ENCODE assay signal across 1 cellular context in the genomic region with DNA sequence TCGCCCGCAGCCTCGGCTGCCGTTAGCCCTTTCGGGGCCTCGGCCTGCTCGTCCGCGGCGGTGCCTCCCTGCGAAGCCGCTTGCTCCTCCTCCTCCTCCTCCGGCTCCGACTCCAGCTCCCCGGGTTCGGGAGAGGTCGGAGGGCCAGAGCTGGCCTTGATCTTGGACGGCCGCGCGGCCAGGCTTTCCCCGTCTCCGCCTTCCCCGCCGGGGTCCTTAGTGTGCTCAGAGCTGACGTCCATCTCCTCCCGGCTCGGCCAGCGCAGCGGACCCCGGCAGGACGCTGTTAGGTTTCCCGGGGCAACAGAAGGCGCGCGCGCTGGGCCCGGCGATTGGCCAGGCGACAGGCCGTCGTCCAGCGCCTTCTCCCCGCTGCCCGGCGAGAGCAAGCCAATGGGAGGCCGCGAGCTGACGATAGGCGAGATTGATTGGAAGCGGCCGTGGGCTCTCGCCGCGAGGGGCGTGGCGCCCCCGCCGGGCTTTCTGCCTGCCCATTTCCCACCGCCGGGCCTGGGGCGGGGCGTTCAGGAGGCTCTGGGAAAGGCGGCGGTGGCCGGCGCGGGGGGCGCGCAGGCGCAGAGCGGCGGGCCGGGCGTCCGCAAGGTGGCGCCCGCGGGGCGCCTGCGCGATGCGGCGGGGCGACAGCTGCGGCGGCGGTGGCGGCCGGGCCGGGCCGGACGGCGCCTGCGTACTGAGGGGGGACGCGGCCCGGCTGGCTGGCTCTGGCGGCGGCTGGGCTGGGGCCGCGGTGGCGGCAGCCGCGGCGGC.
TF ChIP-seq lines count a peak whose summit lies in the region.

A gene with protein sequence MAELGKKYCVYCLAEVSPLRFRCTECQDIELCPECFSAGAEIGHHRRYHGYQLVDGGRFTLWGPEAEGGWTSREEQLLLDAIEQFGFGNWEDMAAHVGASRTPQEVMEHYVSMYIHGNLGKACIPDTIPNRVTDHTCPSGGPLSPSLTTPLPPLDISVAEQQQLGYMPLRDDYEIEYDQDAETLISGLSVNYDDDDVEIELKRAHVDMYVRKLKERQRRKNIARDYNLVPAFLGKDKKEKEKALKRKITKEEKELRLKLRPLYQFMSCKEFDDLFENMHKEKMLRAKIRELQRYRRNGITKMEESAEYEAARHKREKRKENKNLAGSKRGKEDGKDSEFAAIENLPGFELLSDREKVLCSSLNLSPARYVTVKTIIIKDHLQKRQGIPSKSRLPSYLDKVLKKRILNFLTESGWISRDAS (plus strand): TSS at position 676 of the 768 bp plus-strand sequence. CDS start 208 bp downstream, outside the sequence.

TF ChIP-seq in HepG2, 621 proteins besides CTCF, POLR2A, EP300 and RAD21 (continued from another document and continues in another):
- TF ChIP-seq, protein P1, sequence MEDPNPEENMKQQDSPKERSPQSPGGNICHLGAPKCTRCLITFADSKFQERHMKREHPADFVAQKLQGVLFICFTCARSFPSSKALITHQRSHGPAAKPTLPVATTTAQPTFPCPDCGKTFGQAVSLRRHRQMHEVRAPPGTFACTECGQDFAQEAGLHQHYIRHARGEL (CRISPR knock-in tag; IDR thresholded peaks at IDR 0.05) = no peak
- TF ChIP-seq ELF4 (CRISPR knock-in tag; IDR thresholded peaks at IDR 0.05; ENCODE audit: borderline replicate concordance) (no peak), ZNF792 (CRISPR knock-in tag; IDR thresholded peaks at IDR 0.05) (no peak), PLSCR1 (CRISPR knock-in tag; IDR thresholded peaks at IDR 0.05; ENCODE audit: borderline replicate concordance) (no peak), DR1 (CRISPR knock-in tag; IDR thresholded peaks at IDR 0.05) (no peak; the same call in 1 of the 2 replicates), ZNF740 (CRISPR knock-in tag; IDR thresholded peaks at IDR 0.05) (no peak), ZFAT (CRISPR knock-in tag; conservative IDR thresholded peaks at IDR 0.05) (no peak), KLF16 (CRISPR knock-in tag; IDR thresholded peaks at IDR 0.05) (0 out of 4 replicates have a peak, but pooled peaks of 1 of the 2 experiments have one; percentile 21), ZBTB26 (CRISPR knock-in tag; IDR thresholded peaks at IDR 0.05; ENCODE audit: borderline replicate concordance) (no peak), ZNF841 (CRISPR knock-in tag; IDR thresholded peaks at IDR 0.05; ENCODE audit: borderline replicate concordance) (no peak), ZNF446 (CRISPR knock-in tag; IDR thresholded peaks at IDR 0.05) (peak; percentile 68; the same call in 1 of the 2 replicates), CENPT (CRISPR knock-in tag; IDR thresholded peaks at IDR 0.05; ENCODE audit: low read depth) (no peak), FOXK1 (CRISPR knock-in tag; IDR thresholded peaks at IDR 0.05; ENCODE audit: borderline replicate concordance, low read depth) (no peak), PHF8 (CRISPR knock-in tag; IDR thresholded peaks at IDR 0.05) (peak; percentile 48; the same call in 1 of the 2 replicates), ZNF674 (CRISPR knock-in tag; IDR thresholded peaks at IDR 0.05; ENCODE audit: low read depth) (no peak), ARID4A (CRISPR knock-in tag; IDR thresholded peaks at IDR 0.05; ENCODE audit: borderline replicate concordance) (peak; percentile 99), ZSCAN20 (CRISPR knock-in tag; IDR thresholded peaks at IDR 0.05; ENCODE audit: borderline replicate concordance) (no peak), ARID5B (CRISPR knock-in tag; IDR thresholded peaks at IDR 0.05) (no peak; the same call in 1 of the 2 replicates)
- TF ChIP-seq, protein P2, sequence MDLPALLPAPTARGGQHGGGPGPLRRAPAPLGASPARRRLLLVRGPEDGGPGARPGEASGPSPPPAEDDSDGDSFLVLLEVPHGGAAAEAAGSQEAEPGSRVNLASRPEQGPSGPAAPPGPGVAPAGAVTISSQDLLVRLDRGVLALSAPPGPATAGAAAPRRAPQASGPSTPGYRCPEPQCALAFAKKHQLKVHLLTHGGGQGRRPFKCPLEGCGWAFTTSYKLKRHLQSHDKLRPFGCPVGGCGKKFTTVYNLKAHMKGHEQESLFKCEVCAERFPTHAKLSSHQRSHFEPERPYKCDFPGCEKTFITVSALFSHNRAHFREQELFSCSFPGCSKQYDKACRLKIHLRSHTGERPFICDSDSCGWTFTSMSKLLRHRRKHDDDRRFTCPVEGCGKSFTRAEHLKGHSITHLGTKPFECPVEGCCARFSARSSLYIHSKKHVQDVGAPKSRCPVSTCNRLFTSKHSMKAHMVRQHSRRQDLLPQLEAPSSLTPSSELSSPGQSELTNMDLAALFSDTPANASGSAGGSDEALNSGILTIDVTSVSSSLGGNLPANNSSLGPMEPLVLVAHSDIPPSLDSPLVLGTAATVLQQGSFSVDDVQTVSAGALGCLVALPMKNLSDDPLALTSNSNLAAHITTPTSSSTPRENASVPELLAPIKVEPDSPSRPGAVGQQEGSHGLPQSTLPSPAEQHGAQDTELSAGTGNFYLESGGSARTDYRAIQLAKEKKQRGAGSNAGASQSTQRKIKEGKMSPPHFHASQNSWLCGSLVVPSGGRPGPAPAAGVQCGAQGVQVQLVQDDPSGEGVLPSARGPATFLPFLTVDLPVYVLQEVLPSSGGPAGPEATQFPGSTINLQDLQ (CRISPR knock-in tag; IDR thresholded peaks at IDR 0.05) = no peak
- TF ChIP-seq, protein P3, sequence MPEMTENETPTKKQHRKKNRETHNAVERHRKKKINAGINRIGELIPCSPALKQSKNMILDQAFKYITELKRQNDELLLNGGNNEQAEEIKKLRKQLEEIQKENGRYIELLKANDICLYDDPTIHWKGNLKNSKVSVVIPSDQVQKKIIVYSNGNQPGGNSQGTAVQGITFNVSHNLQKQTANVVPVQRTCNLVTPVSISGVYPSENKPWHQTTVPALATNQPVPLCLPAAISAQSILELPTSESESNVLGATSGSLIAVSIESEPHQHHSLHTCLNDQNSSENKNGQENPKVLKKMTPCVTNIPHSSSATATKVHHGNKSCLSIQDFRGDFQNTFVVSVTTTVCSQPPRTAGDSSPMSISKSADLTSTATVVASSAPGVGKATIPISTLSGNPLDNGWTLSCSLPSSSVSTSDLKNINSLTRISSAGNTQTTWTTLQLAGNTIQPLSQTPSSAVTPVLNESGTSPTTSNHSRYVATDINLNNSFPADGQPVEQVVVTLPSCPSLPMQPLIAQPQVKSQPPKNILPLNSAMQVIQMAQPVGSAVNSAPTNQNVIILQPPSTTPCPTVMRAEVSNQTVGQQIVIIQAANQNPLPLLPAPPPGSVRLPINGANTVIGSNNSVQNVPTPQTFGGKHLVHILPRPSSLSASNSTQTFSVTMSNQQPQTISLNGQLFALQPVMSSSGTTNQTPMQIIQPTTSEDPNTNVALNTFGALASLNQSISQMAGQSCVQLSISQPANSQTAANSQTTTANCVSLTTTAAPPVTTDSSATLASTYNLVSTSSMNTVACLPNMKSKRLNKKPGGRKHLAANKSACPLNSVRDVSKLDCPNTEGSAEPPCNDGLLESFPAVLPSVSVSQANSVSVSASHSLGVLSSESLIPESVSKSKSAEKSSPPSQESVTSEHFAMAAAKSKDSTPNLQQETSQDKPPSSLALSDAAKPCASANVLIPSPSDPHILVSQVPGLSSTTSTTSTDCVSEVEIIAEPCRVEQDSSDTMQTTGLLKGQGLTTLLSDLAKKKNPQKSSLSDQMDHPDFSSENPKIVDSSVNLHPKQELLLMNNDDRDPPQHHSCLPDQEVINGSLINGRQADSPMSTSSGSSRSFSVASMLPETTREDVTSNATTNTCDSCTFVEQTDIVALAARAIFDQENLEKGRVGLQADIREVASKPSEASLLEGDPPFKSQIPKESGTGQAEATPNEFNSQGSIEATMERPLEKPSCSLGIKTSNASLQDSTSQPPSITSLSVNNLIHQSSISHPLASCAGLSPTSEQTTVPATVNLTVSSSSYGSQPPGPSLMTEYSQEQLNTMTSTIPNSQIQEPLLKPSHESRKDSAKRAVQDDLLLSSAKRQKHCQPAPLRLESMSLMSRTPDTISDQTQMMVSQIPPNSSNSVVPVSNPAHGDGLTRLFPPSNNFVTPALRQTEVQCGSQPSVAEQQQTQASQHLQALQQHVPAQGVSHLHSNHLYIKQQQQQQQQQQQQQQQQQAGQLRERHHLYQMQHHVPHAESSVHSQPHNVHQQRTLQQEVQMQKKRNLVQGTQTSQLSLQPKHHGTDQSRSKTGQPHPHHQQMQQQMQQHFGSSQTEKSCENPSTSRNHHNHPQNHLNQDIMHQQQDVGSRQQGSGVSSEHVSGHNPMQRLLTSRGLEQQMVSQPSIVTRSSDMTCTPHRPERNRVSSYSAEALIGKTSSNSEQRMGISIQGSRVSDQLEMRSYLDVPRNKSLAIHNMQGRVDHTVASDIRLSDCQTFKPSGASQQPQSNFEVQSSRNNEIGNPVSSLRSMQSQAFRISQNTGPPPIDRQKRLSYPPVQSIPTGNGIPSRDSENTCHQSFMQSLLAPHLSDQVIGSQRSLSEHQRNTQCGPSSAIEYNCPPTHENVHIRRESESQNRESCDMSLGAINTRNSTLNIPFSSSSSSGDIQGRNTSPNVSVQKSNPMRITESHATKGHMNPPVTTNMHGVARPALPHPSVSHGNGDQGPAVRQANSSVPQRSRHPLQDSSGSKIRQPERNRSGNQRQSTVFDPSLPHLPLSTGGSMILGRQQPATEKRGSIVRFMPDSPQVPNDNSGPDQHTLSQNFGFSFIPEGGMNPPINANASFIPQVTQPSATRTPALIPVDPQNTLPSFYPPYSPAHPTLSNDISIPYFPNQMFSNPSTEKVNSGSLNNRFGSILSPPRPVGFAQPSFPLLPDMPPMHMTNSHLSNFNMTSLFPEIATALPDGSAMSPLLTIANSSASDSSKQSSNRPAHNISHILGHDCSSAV (CRISPR knock-in tag; IDR thresholded peaks at IDR 0.05; ENCODE audit: borderline replicate concordance) = no peak
